ENCODE assay signal across 11 cellular contexts in genomic region chr4:144645102-144645469, GRCh38. TPM values are rescaled to one million over a fixed set of nuclear protein-coding genes. Genes with fewer than 3 reads are reported as not detected.
DNase-seq lines count a peak whose midpoint lies in the region; ATAC-seq and TF ChIP-seq lines count a peak whose summit lies in the region.
"Had no signal": no experiment of that assay in that cellular context is flagged by ENCODE, and none has a peak within 500 bp of the region (broad histone marks: within the 10 kb centered on the region; RNA-seq: fewer than 3 reads in every experiment).

No MANE protein-coding gene starts in this region.

- H3K27ac Mint-ChIP-seq in WTC11, result no peak overlapping the region

- ATAC-seq in WTC11 (no peak; the same call in 1 of the 2 replicates), HG03439 (IDR thresholded peaks at IDR 0.05; ENCODE audit: unreplicated experiment) (no peak), HG03460 (IDR thresholded peaks at IDR 0.05; ENCODE audit: unreplicated experiment) (no peak)
- ATAC-seq: HCT116 had no signal

- CTCF ChIA-PET in WTC11 (lab: Charles Lee), result no interaction called here

- DNase-seq in WTC11 (ENCODE audit: low spot score), result peak; percentile 19
- peak; percentile 27 for DNase-seq in hepatic stellate cell (ENCODE audit: low spot score)
- DNase-seq in retinal pigment epithelial cell (ENCODE audit: low read depth), result no peak
- no peak for DNase-seq in activated gamma-delta T cell (lab: John Stamatoyannopoulos, UW)
- no peak for DNase-seq in H4 (ENCODE audit: low spot score)
- DNase-seq: activated CD4-positive, alpha-beta T cell treated with anti-CD3 and anti-CD28 coated beads, Interleukin-2, amount 50 U/mL, for 4 hours; NCI-H1092 treated with DMSO at 0.1 percent for 48 hours had no signal

- H3K9ac ChIP-seq in ES-I3 (ENCODE audit: low read depth, low read length), result peak overlapping the region; percentile 67; the same call in 1 of the 2 replicates

- H3K9me3 Mint-ChIP-seq in WTC11, result no peaks in the 10 kb centered on the region

- POLR2A ChIA-PET in WTC11 (lab: Charles Lee), result no interaction called here

- TF ChIP-seq CTCF in WTC11 (IDR thresholded peaks at IDR 0.05) (no peak), retinal pigment epithelial cell (conservative IDR thresholded peaks at IDR 0.05; ENCODE audit: low read depth, low read length) (no peak)

- no peaks in the 10 kb centered on the region for H3K36me3 ChIP-seq in ES-I3 (ENCODE audit: insufficient read depth, low read length)

- H3K4me3 Mint-ChIP-seq in WTC11, result peak overlapping the region; percentile 63

- H3K36me3 Mint-ChIP-seq in WTC11, result no peaks in the 10 kb centered on the region

- H3K9me3 ChIP-seq in ES-I3 (ENCODE audit: control insufficient read depth, insufficient read depth, low read length), result no peaks in the 10 kb centered on the region

- H3K4me1 Mint-ChIP-seq in WTC11, result peaks cover 34% of the 10 kb centered on the region

- peak overlapping the region; percentile 37 for H3K4me3 ChIP-seq in retinal pigment epithelial cell (ENCODE audit: low read length)

- peaks cover 91% of the 10 kb centered on the region for H3K27me3 Mint-ChIP-seq in WTC11 (ENCODE audit: low read depth)

- H3K4me1 ChIP-seq in ES-I3 (ENCODE audit: insufficient read depth, low read length), result peaks cover 13% of the 10 kb centered on the region; the same call in 1 of the 2 replicates

TF ChIP-seq in WTC11, 78 proteins besides CTCF, POLR2A, EP300 and RAD21:
- TF ChIP-seq USF2 (CRISPR knock-in tag; IDR thresholded peaks at IDR 0.05), result no peak
- TF ChIP-seq MXD4 (CRISPR knock-in tag; IDR thresholded peaks at IDR 0.05; ENCODE audit: borderline replicate concordance), result no peak
- TF ChIP-seq, protein P1, sequence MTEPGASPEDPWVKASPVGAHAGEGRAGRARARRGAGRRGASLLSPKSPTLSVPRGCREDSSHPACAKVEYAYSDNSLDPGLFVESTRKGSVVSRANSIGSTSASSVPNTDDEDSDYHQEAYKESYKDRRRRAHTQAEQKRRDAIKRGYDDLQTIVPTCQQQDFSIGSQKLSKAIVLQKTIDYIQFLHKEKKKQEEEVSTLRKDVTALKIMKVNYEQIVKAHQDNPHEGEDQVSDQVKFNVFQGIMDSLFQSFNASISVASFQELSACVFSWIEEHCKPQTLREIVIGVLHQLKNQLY (CRISPR knock-in tag; IDR thresholded peaks at IDR 0.05), result no peak
- TF ChIP-seq, protein P2, sequence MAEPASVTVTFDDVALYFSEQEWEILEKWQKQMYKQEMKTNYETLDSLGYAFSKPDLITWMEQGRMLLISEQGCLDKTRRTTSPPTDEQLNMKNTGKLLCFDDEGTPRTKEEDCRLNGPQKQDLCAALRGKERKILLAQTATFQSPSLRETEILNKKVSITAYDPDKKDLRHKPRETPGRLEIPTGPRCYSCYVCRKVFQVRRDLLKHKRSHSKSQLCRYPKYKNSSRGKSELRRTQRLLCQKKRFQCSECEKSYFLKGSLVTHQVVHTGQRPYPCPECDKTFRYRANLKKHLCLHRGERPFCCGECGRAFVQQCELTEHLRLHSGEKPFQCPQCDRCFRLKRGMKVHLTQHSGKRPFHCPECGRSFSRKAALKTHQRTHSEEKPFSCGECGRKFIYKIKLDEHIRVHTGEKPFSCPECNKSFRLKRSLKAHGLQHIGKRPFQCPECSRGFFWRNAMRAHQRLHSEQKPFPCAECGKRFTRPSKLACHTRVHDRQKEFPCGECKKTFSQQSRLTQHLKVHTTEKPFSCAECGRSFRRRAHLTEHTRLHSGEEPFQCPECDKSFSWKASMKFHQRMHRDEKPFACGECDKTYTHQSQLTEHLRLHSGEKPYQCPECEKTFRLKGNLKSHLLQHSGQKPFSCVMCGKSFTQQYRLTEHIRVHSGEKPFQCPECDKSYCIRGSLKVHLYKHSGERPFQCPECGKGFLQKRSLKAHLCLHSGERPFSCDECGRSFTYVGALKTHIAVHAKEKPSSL (CRISPR knock-in tag; conservative IDR thresholded peaks at IDR 0.05), result no peak
- no peak for TF ChIP-seq GRHL2 (CRISPR knock-in tag; IDR thresholded peaks at IDR 0.05; ENCODE audit: insufficient replicate concordance, severe bottlenecking)
- no peak for TF ChIP-seq USF1 (CRISPR knock-in tag; IDR thresholded peaks at IDR 0.05)
- TF ChIP-seq ZNF219 (CRISPR knock-in tag; IDR thresholded peaks at IDR 0.05; ENCODE audit: borderline replicate concordance), result no peak
- no peak for TF ChIP-seq AFF4 (CRISPR knock-in tag; IDR thresholded peaks at IDR 0.05; ENCODE audit: borderline replicate concordance)
- TF ChIP-seq, protein P3, sequence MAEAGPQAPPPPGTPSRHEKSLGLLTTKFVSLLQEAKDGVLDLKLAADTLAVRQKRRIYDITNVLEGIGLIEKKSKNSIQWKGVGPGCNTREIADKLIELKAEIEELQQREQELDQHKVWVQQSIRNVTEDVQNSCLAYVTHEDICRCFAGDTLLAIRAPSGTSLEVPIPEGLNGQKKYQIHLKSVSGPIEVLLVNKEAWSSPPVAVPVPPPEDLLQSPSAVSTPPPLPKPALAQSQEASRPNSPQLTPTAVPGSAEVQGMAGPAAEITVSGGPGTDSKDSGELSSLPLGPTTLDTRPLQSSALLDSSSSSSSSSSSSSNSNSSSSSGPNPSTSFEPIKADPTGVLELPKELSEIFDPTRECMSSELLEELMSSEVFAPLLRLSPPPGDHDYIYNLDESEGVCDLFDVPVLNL (CRISPR knock-in tag; IDR thresholded peaks at IDR 0.05; ENCODE audit: borderline replicate concordance, low read depth), result no peak
- TF ChIP-seq OVOL2 (CRISPR knock-in tag; IDR thresholded peaks at IDR 0.05; ENCODE audit: borderline replicate concordance), result no peak
- no peak for TF ChIP-seq GTF2I (CRISPR knock-in tag; conservative IDR thresholded peaks at IDR 0.05)

RNA-seq across cellular contexts. Expression of gene HHIP, which starts 0.9 kb away (rescaled TPM):
- 0.14 to 0.27 TPM (median 0.22 TPM) in 3 replicates for total RNA-seq in WTC11 (2021)
- total RNA-seq in H4 (2014; rRNA removed; shearing (Covaris generic)), result 0.16 and 0.23 TPM in 2 replicates

Comparison
In these comparisons a context has a peak if more than half of its experiments do, and no peak if none do; other contexts are left out.
1. DNase-seq: peak in WTC11 (single experiment) and hepatic stellate cell (single experiment); none in retinal pigment epithelial cell (single experiment), activated gamma-delta T cell (single experiment) and H4 (single experiment).